ENCODE assay signal across 1 cellular context in genomic region chr2:208266641-208267335, GRCh38.
TF ChIP-seq lines count a peak whose summit lies in the region.

No MANE protein-coding gene starts in this region.

TF ChIP-seq in K562, 482 proteins besides CTCF, POLR2A, EP300 and RAD21 (continued from another document):
- no peak for TF ChIP-seq MCM2 (IDR thresholded peaks at IDR 0.05; ENCODE audit: low read depth)
TF ChIP-seq in K562: peak in this region for 0.
